In the genomic region with DNA sequence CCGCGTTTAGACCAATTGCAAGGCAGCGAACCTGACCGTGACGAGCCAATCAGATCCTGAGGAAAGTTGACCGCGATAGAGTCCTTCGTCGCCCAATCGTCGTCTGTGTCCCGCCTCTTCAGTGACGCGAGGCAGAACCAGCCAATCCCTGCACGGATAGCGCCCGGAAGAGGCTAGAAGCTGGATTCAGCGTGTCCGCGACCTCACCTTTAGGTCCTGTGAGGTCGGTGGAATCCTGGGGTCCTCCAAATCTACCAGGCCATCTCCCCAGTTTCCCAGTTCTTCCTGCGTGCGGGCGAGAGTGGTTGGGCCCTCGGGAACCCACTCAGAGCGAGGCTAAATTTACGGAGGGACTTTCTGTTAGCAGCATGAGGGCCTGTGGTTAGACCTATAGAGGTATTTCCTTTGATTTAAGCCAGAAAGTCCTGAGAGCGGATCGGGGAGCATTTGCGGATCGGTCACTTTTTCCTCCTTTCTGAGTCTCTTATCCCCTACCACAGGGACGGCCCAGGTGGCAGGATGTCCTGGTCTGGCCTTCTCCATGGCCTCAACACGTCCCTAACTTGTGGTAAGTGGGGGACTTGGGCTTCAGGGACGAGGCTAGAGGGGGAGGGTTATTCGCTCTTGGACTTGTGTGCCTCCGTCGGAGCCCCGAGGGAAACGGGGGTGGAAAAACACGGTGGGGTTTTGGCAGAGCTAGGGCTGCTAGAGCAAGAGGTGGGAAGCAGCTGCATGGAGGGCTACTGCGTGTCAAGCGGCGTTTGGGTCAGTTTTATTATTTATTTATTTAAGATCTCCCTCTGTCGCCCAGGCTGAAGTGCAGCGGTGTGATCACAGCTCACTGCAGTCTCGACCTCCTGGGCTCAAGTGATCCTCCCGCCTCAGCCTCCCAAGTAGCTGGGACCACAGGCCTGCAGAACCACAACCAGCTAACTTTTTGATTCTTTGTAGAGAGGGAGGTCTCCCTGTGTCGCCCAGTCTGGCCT, we compare ENCODE assay signal across 8 cellular contexts. TPM values are rescaled to one million over a fixed set of nuclear protein-coding genes. Genes with fewer than 3 reads are reported as not detected.
A peak's percentile ranks its signal among the peaks of the same experiment; 100 is the strongest.
DNase-seq lines count a peak whose midpoint lies in the region; ATAC-seq and TF ChIP-seq lines count a peak whose summit lies in the region.

A gene (plus strand): TSS at position 169 of the 986 bp plus-strand sequence. CDS start 351 bp downstream, at position 520.

- H3K9me3 Mint-ChIP-seq in activated CD4-positive, alpha-beta T cell treated with anti-CD3 and anti-CD28 coated beads for 36 hours (ENCODE audit: low read depth) = peaks cover 4% of the 10 kb centered on the region

- POLR2A ChIA-PET in activated CD4-positive, alpha-beta T cell treated with anti-CD3 and anti-CD28 coated beads for 36 hours (lab: Charles Lee) = interaction anchor here (0.6 to 2.4 kb wide), 8 partner anchors 31 to 1031 kb away, joined by 3 to 13 read pairs (median 3); a partner anchor contains a TSS

- peak within 1 kb of the TSS; percentile 92 for H3K27ac Mint-ChIP-seq in activated CD4-positive, alpha-beta T cell treated with anti-CD3 and anti-CD28 coated beads for 36 hours

- peak; percentile 95 for ATAC-seq in GM19043 (IDR thresholded peaks at IDR 0.05; ENCODE audit: low read depth, unreplicated experiment)
- ATAC-seq in HG03354 (IDR thresholded peaks at IDR 0.05; ENCODE audit: poor library complexity, severe bottlenecking, unreplicated experiment) = peak; percentile 91
- ATAC-seq in activated CD4-positive, alpha-beta T cell treated with anti-CD3 and anti-CD28 coated beads for 36 hours = peak; percentile 97

- no peak for TF ChIP-seq CTCF in liver (IDR thresholded peaks at IDR 0.05; ENCODE audit: low read depth, low read length, missing input control)

- H4K20me1 ChIP-seq in BLaER1 = peaks cover 15% of the 10 kb centered on the region; the same call in 1 of the 2 replicates

- H3K4me1 ChIP-seq in BLaER1 = peaks cover 30% of the 10 kb centered on the region
- H3K4me1 ChIP-seq in duodenal mucosa (ENCODE audit: control insufficient read depth in 1 of 2, insufficient read depth in 2 of 2, low read length in 2 of 2) = peaks cover 11 to 17% of the 10 kb centered on the region in 2 donors
- peaks cover 7 to 34% (median 28%) of the 10 kb centered on the region in 4 donors for H3K4me1 ChIP-seq in liver (ENCODE audit: control insufficient read depth in 4 of 4, insufficient read depth in 4 of 4, low read length in 3 of 4)

- H3K4me3 Mint-ChIP-seq in activated CD4-positive, alpha-beta T cell treated with anti-CD3 and anti-CD28 coated beads for 36 hours = peak within 1 kb of the TSS; percentile 81

- peak; percentile 96 for DNase-seq in NCI-H510A (lab: John Stamatoyannopoulos, UW)
- DNase-seq in activated CD4-positive, alpha-beta T cell treated with anti-CD3 and anti-CD28 coated beads for 36 hours = peak; percentile 99
- DNase-seq in stimulated activated CD4-positive, alpha-beta T cell treated with anti-CD3 and anti-CD28 coated beads, Interleukin-4, amount 100 ng/mL, for 4 hours = peak; percentile 95 to 99

- H3K36me3 ChIP-seq in BLaER1 = peaks cover 51% of the 10 kb centered on the region
- H3K36me3 ChIP-seq in duodenal mucosa (ENCODE audit: control insufficient read depth in 1 of 2, insufficient read depth in 2 of 2, low read length in 2 of 2) = peaks cover 6 to 18% of the 10 kb centered on the region in 2 donors
- H3K36me3 ChIP-seq in liver (ENCODE audit: control insufficient read depth in 4 of 4, insufficient read depth in 3 of 4, low read depth in 1 of 4, low read length in 3 of 4) = peaks cover 0 to 6% (median 3%) of the 10 kb centered on the region in 4 donors

- no peaks in the 10 kb centered on the region for H3K27me3 Mint-ChIP-seq in activated CD4-positive, alpha-beta T cell treated with anti-CD3 and anti-CD28 coated beads for 36 hours

- WGBS in liver = 4% methylated on average over 48 of the region's 48 CpGs

- TF ChIP-seq RAD21 in liver (IDR thresholded peaks at IDR 0.05) = no peak

- CTCF ChIA-PET in activated CD4-positive, alpha-beta T cell treated with anti-CD3 and anti-CD28 coated beads for 36 hours (lab: Charles Lee) = interaction anchor here (0.6 to 2.3 kb wide), 47 partner anchors 9 to 804 kb away, joined by 3 to 23 read pairs (median 4); a partner anchor contains a TSS

- peaks cover 28% of the 10 kb centered on the region for H3K4me1 Mint-ChIP-seq in activated CD4-positive, alpha-beta T cell treated with anti-CD3 and anti-CD28 coated beads for 36 hours

- H3K36me3 Mint-ChIP-seq in activated CD4-positive, alpha-beta T cell treated with anti-CD3 and anti-CD28 coated beads for 36 hours (ENCODE audit: low read depth) = peaks cover 36% of the 10 kb centered on the region

- peak within 1 kb of the TSS; percentile 97 for H3K4me2 ChIP-seq in BLaER1

- H3K9me3 ChIP-seq in BLaER1 = peaks cover 39% of the 10 kb centered on the region
- H3K9me3 ChIP-seq in duodenal mucosa (ENCODE audit: control insufficient read depth in 1 of 2, low read length in 2 of 2) = peaks cover 0 to 4% of the 10 kb centered on the region in 2 donors
- no peaks in the 10 kb centered on the region for H3K9me3 ChIP-seq in liver (ENCODE audit: control insufficient read depth in 4 of 4, low read length in 3 of 4)

- H3K9ac ChIP-seq in BLaER1 (peak within 1 kb of the TSS; percentile 92), duodenal mucosa (ENCODE audit: low read depth in 1 of 2, low read length in 2 of 2) (peak within 1 kb of the TSS; percentile 94), liver (ENCODE audit: low read depth in 1 of 2, low read length in 2 of 2) (peak within 1 kb of the TSS; percentile 48 to 99)

- H3K27me3 ChIP-seq in BLaER1 = no peaks in the 10 kb centered on the region
- no peaks in the 10 kb centered on the region for H3K27me3 ChIP-seq in duodenal mucosa (ENCODE audit: control insufficient read depth in 1 of 2, insufficient read depth in 2 of 2, low read length in 2 of 2)
- no peaks in the 10 kb centered on the region for H3K27me3 ChIP-seq in liver (ENCODE audit: control insufficient read depth in 4 of 4, insufficient read depth in 4 of 4, low read length in 3 of 4)

- intact Hi-C loops in activated CD4-positive, alpha-beta T cell treated with anti-CD3 and anti-CD28 coated beads for 36 hours (cut with DNase I, micrococcal nuclease) = loop anchor here (1.0 to 5.0 kb wide), 26 partner anchors 18 to 1024 kb away; a partner anchor contains a TSS

- H3K4me3 ChIP-seq in BLaER1 (peak within 1 kb of the TSS; percentile 90), duodenal mucosa (ENCODE audit: low read depth in 1 of 2, low read length in 2 of 2) (peak within 1 kb of the TSS; percentile 95 to 99), liver (ENCODE audit: low read depth in 1 of 3, low read length in 3 of 3) (peak within 1 kb of the TSS; percentile 77 to 99 (median 94))

- H3K27ac ChIP-seq in BLaER1 = peak within 1 kb of the TSS; percentile 89
- H3K27ac ChIP-seq in duodenal mucosa (ENCODE audit: low read depth, low read length) = peak within 1 kb of the TSS; percentile 92
- peak within 1 kb of the TSS; percentile 85 to 86 for H3K27ac ChIP-seq in liver (ENCODE audit: low read depth in 1 of 2, low read length in 2 of 2)

TF ChIP-seq in liver, 16 proteins besides CTCF, POLR2A, EP300 and RAD21 (continues in another document):
- TF ChIP-seq, protein P1, sequence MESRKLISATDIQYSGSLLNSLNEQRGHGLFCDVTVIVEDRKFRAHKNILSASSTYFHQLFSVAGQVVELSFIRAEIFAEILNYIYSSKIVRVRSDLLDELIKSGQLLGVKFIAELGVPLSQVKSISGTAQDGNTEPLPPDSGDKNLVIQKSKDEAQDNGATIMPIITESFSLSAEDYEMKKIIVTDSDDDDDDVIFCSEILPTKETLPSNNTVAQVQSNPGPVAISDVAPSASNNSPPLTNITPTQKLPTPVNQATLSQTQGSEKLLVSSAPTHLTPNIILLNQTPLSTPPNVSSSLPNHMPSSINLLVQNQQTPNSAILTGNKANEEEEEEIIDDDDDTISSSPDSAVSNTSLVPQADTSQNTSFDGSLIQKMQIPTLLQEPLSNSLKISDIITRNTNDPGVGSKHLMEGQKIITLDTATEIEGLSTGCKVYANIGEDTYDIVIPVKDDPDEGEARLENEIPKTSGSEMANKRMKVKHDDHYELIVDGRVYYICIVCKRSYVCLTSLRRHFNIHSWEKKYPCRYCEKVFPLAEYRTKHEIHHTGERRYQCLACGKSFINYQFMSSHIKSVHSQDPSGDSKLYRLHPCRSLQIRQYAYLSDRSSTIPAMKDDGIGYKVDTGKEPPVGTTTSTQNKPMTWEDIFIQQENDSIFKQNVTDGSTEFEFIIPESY (IDR thresholded peaks at IDR 0.05) = no peak
- TF ChIP-seq, protein P2, sequence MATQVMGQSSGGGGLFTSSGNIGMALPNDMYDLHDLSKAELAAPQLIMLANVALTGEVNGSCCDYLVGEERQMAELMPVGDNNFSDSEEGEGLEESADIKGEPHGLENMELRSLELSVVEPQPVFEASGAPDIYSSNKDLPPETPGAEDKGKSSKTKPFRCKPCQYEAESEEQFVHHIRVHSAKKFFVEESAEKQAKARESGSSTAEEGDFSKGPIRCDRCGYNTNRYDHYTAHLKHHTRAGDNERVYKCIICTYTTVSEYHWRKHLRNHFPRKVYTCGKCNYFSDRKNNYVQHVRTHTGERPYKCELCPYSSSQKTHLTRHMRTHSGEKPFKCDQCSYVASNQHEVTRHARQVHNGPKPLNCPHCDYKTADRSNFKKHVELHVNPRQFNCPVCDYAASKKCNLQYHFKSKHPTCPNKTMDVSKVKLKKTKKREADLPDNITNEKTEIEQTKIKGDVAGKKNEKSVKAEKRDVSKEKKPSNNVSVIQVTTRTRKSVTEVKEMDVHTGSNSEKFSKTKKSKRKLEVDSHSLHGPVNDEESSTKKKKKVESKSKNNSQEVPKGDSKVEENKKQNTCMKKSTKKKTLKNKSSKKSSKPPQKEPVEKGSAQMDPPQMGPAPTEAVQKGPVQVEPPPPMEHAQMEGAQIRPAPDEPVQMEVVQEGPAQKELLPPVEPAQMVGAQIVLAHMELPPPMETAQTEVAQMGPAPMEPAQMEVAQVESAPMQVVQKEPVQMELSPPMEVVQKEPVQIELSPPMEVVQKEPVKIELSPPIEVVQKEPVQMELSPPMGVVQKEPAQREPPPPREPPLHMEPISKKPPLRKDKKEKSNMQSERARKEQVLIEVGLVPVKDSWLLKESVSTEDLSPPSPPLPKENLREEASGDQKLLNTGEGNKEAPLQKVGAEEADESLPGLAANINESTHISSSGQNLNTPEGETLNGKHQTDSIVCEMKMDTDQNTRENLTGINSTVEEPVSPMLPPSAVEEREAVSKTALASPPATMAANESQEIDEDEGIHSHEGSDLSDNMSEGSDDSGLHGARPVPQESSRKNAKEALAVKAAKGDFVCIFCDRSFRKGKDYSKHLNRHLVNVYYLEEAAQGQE (IDR thresholded peaks at IDR 0.05) = no peak
- no peak for TF ChIP-seq HNF4A (conservative IDR thresholded peaks at IDR 0.05)
- TF ChIP-seq, protein P3, sequence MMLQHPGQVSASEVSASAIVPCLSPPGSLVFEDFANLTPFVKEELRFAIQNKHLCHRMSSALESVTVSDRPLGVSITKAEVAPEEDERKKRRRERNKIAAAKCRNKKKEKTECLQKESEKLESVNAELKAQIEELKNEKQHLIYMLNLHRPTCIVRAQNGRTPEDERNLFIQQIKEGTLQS (IDR thresholded peaks at IDR 0.05) = no peak
- TF ChIP-seq RXRA (IDR thresholded peaks at IDR 0.05) = peak; percentile 39 to 53
- no peak for TF ChIP-seq YY1 (IDR thresholded peaks at IDR 0.05)
- no peak for TF ChIP-seq FOXA2 (IDR thresholded peaks at IDR 0.05)

RNA-seq across cellular contexts. Expression of the gene that starts here (rescaled TPM):
- total RNA-seq in activated CD4-positive, alpha-beta T cell treated with anti-CD3 and anti-CD28 coated beads for 36 hours = 10 to 100 TPM; 62.4 to 76.0 TPM
- 10 to 100 TPM; 19.0 to 20.2 TPM for total RNA-seq in liver
- polyA plus RNA-seq in liver = 10 to 100 TPM; 59.6 to 62.0 TPM

Comparison
In these comparisons a context has a peak if more than half of its experiments do, and no peak if none do; other contexts are left out.
1. Peak in every context shown above with its lines: DNase-seq, ATAC-seq, H3K4me3 ChIP-seq and H3K27ac ChIP-seq.